ENCODE assay signal across 10 cellular contexts in genomic region chr20:63253438-63254236, GRCh38. TPM values are rescaled to one million over a fixed set of nuclear protein-coding genes. Genes with fewer than 3 reads are reported as not detected.
DNase-seq lines count a peak whose midpoint lies in the region; ATAC-seq, FAIRE-seq and TF ChIP-seq lines count a peak whose summit lies in the region.
"Had no signal": no experiment of that assay in that cellular context is flagged by ENCODE, and none has a peak within 500 bp of the region (broad histone marks: within the 10 kb centered on the region; RNA-seq: fewer than 3 reads in every experiment).

No MANE protein-coding gene starts in this region.

- H4K8ac ChIP-seq in H1 (ENCODE audit: extremely low read depth, insufficient read depth, low read length): peak overlapping the region; percentile 63; the same call in 1 of the 2 replicates

- no peaks in the 10 kb centered on the region; the same call in 1 of the 2 replicates for H3K79me1 ChIP-seq in H1 (ENCODE audit: low read depth, low read length)

- TF ChIP-seq EP300 in H1 (IDR thresholded peaks at IDR 0.05; ENCODE audit: borderline replicate concordance in 1 of 2, low read depth in 2 of 2, low read length in 2 of 2): no peak

- peak overlapping the region; percentile 78 for H3K18ac ChIP-seq in H1 (ENCODE audit: extremely low read depth, low read length)

- POLR2A ChIA-PET in HEK293 (lab: Yijun Ruan, JAX): interaction anchor here (1.1 kb wide), 1 partner anchor 30 kb away, joined by 6 read pairs; no protein-coding TSS in a partner anchor
- POLR2A ChIA-PET in H1 (lab: Charles Lee; ENCODE audit: partially characterized antibody): interaction anchor here (0.7 to 4.7 kb wide), 13 partner anchors 9 to 109 kb away, joined by 3 to 21 read pairs (median 4); partner anchors contain the start of genes ARFGAP1 and BIRC7

- peak overlapping the region; percentile 35; the same call in 1 of the 2 replicates for H2AFZ ChIP-seq in H1 (ENCODE audit: low read length)

- FAIRE-seq in H1 (lab: Jason Lieb, UNC): no peak

- peak overlapping the region; percentile 13 for H4K5ac ChIP-seq in H1 (ENCODE audit: insufficient read length, low read depth, low read length)

- H3K9me3 ChIP-seq in HEK293 (ENCODE audit: control insufficient read depth, insufficient read depth, low read depth, low read length): no peaks in the 10 kb centered on the region
- no peaks in the 10 kb centered on the region for H3K9me3 ChIP-seq in H1 (ENCODE audit: insufficient read depth in 2 of 2, low read depth in 1 of 2, low read length in 1 of 2)

- H2BK20ac ChIP-seq in H1 (ENCODE audit: low read length): no peak overlapping the region

- H3K27me3 ChIP-seq in H1 (replicated peaks in 1 of 4; ENCODE audit: control insufficient read depth in 3 of 4, extremely low read depth in 1 of 4, insufficient read depth in 3 of 4, low read length in 3 of 4): peaks cover 4 to 51% (median 40%) of the 10 kb centered on the region in 4 experiments
- peaks cover 33% of the 10 kb centered on the region for H3K27me3 ChIP-seq in rectal smooth muscle tissue (ENCODE audit: control insufficient read depth, insufficient read depth, low read length)

- H4K91ac ChIP-seq in H1 (replicated peaks; ENCODE audit: insufficient read length, low read length): peak overlapping the region; percentile 59

- H2AK5ac ChIP-seq in H1 (ENCODE audit: low read depth, low read length): no peak overlapping the region

- WGBS in H1 (ENCODE audit: extremely low coverage in 1 of 2, insufficient coverage in 1 of 2, insufficient read length in 1 of 2, insufficient replicate concordance in 2 of 2, low coverage in 1 of 2, low lambda C conversion rate in 2 of 2, missing lambda C conversion rate in 1 of 2), 2 experiments: 3% methylated on average over 44 of the region's 90 CpGs; no CpG with 5 or more reads in 1 of the 2 experiments

- no peaks in the 10 kb centered on the region for H3K36me3 ChIP-seq in HEK293 (ENCODE audit: control insufficient read depth in 2 of 2, insufficient read depth in 1 of 2, low read length in 2 of 2)
- H3K36me3 ChIP-seq in H1 (ENCODE audit: control insufficient read depth in 2 of 4, insufficient read depth in 4 of 4, low read length in 3 of 4): no peaks in the 10 kb centered on the region; a peak in 1 of 8 replicates
- H3K36me3 ChIP-seq in rectal smooth muscle tissue (ENCODE audit: control insufficient read depth, insufficient read depth, low read length): no peaks in the 10 kb centered on the region

- no peak overlapping the region for H2BK120ac ChIP-seq in H1 (replicated peaks; ENCODE audit: low read depth, low read length)

- peaks cover 0 to 4% of the 10 kb centered on the region in 2 experiments for H4K20me1 ChIP-seq in H1 (replicated peaks in 1 of 2; ENCODE audit: control insufficient read depth in 1 of 2, insufficient read depth in 2 of 2, low read length in 2 of 2)

- no peak overlapping the region for H3K23ac ChIP-seq in H1 (ENCODE audit: insufficient read length)

- peak in 1 of 2 experiments; percentile 82 for DNase-seq in H1 (ENCODE audit: low read depth in 1 of 2, low spot score in 2 of 2)
- DNase-seq in activated gamma-delta T cell (lab: John Stamatoyannopoulos, UW): no peak
- DNase-seq in NCI-H146 treated with DMSO at 0.1 percent for 48 hours (lab: John Stamatoyannopoulos, UW; ENCODE audit: unreplicated experiment): no peak
- DNase-seq: HCEC 1CT, kidney glomerular epithelial cell had no signal

- H2BK12ac ChIP-seq in H1 (ENCODE audit: low read depth, low read length): 0 out of 2 replicates have a peak overlapping the region, but pooled peaks have one; percentile 78

- no peak for ATAC-seq in HG03135 (IDR thresholded peaks at IDR 0.05; ENCODE audit: unreplicated experiment)

- H3K4me1 ChIP-seq in HEK293 (ENCODE audit: control insufficient read depth, insufficient read depth, low read length) (no peaks in the 10 kb centered on the region), H1 (replicated peaks in 1 of 4; ENCODE audit: control insufficient read depth in 3 of 4, insufficient read depth in 4 of 4, low read length in 3 of 4) (peaks cover 2 to 18% (median 15%) of the 10 kb centered on the region in 4 experiments), rectal smooth muscle tissue (ENCODE audit: control insufficient read depth, insufficient read depth, low read length) (no peaks in the 10 kb centered on the region)

- no peak; a peak in 1 of 4 replicates for TF ChIP-seq RAD21 in H1 (IDR thresholded peaks at IDR 0.05 in 1 of 2, conservative IDR thresholded peaks at IDR 0.05 in 1 of 2; ENCODE audit: low read depth in 2 of 2, low read length in 2 of 2)

- peak overlapping the region; percentile 10 for H3K4me3 ChIP-seq in HEK293 (ENCODE audit: low read depth, low read length)
- peak overlapping the region; percentile 36 to 67 (median 54) for H3K4me3 ChIP-seq in H1 (ENCODE audit: extremely low read depth in 1 of 4, insufficient read depth in 2 of 4, low read depth in 3 of 4, low read length in 4 of 4)
- H3K4me3 ChIP-seq in rectal smooth muscle tissue (ENCODE audit: low read length): peak overlapping the region; percentile 27
- H3K4me3 ChIP-seq: SK-N-MC had no signal

- no peak overlapping the region for H3K4ac ChIP-seq in H1 (replicated peaks; ENCODE audit: insufficient read length, low read depth, low read length)

- no peak overlapping the region for H2BK15ac ChIP-seq in H1 (ENCODE audit: low read length)

- H3K9ac ChIP-seq in H1 (replicated peaks in 1 of 4; ENCODE audit: extremely low read depth in 1 of 4, low read depth in 3 of 4, low read length in 3 of 4) (no peak overlapping the region), rectal smooth muscle tissue (ENCODE audit: low read length) (no peak overlapping the region)

- H3K23me2 ChIP-seq in H1 (ENCODE audit: low read depth, low read length): peaks cover 13% of the 10 kb centered on the region; the same call in 1 of the 2 replicates

- no peaks in the 10 kb centered on the region for H3K79me2 ChIP-seq in H1 (ENCODE audit: control insufficient read depth in 1 of 2, insufficient read depth in 2 of 2, low read length in 2 of 2)

- H3K27ac ChIP-seq in HEK293 (ENCODE audit: extremely low read depth, low read depth, low read length) (no peak overlapping the region), H1 (ENCODE audit: low read depth, low read length) (no peak overlapping the region), rectal smooth muscle tissue (ENCODE audit: low read depth, low read length) (no peak overlapping the region)
- H3K27ac ChIP-seq: SK-N-MC had no signal

- TF ChIP-seq CTCF in HEK293 (tag by site-specific recombination; IDR thresholded peaks at IDR 0.05): no peak
- TF ChIP-seq CTCF in H1 (IDR thresholded peaks at IDR 0.05; ENCODE audit: control extremely low read depth in 1 of 3, insufficient read depth in 1 of 3, low read depth in 1 of 3, low read length in 3 of 3): no peak

- peak overlapping the region; percentile 79 to 97 for H3K4me2 ChIP-seq in H1 (ENCODE audit: insufficient read depth in 1 of 2, low read depth in 2 of 2, low read length in 2 of 2)

- H3K14ac ChIP-seq in H1 (ENCODE audit: insufficient read length): no peak overlapping the region

- TF ChIP-seq POLR2A in H1 (IDR thresholded peaks at IDR 0.05; ENCODE audit: control extremely low read depth in 1 of 2, low read depth in 2 of 2, low read length in 2 of 2): no peak

- CTCF ChIA-PET in HEK293 (lab: Yijun Ruan, JAX) (interaction anchor here (0.7 to 4.1 kb wide), 5 partner anchors 12 to 223 kb away, joined by 3 to 53 read pairs (median 4); partner anchors contain the start of gene BIRC7), H1 (lab: Charles Lee; ENCODE audit: partially characterized antibody) (interaction anchor here (0.6 to 6.8 kb wide), 13 partner anchors 10 to 575 kb away, joined by 3 to 87 read pairs (median 5); partner anchors contain the start of gene BIRC7)

- H2BK5ac ChIP-seq in H1 (ENCODE audit: low read depth, low read length): peak overlapping the region; percentile 58; the same call in 1 of the 2 replicates

- H3K56ac ChIP-seq in H1 (replicated peaks; ENCODE audit: insufficient read length, low read depth, low read length): no peak overlapping the region

RNA-seq across cellular contexts. Expression of gene NKAIN4, which starts 0.6 kb away (rescaled TPM):
- 6.6 and 6.9 TPM in 2 replicates for total RNA-seq in H1 (2021; fragmentation: NEBNext Ultra II Directional; extraction: Animal tissue kit (Norgen Biotek cat#: 25700))
- 17.0 and 21.9 TPM in 2 replicates for polyA plus RNA-seq in H1 (2011; rRNA removed)
- polyA plus RNA-seq in H1 (2011; cell fraction: cytosol; rRNA removed): 13.2 TPM
- 27.5 TPM for polyA plus RNA-seq in H1 (2011; cell fraction: nucleus; rRNA removed)
- polyA plus RNA-seq in H1 (2012, experiment 1 of 2): 4.5 to 10.2 TPM (median 8.1 TPM) in 4 replicates
- polyA plus RNA-seq in H1 (2012, experiment 2 of 2): 6.7 TPM
- polyA plus RNA-seq in H1 (2013, experiment 1 of 2): 8.1 TPM
- polyA plus RNA-seq in H1 (2013, experiment 2 of 2): 5.9 TPM
- 5.3 and 5.5 TPM in 2 replicates for polyA minus RNA-seq in H1 (2011; rRNA and poly(A)+ RNA removed)
- 4.3 TPM for polyA minus RNA-seq in H1 (2011; cell fraction: cytosol; rRNA and poly(A)+ RNA removed)
- 7.0 TPM for polyA minus RNA-seq in H1 (2011; cell fraction: nucleus; rRNA and poly(A)+ RNA removed)
- total RNA-seq: LHCN-M2 had no signal

RNA-seq across cellular contexts. Expression of gene BIRC7, which starts 17.9 kb away (rescaled TPM):
- total RNA-seq in H1 (2021; fragmentation: NEBNext Ultra II Directional; extraction: Animal tissue kit (Norgen Biotek cat#: 25700)): 0.41 TPM in 1 of 2 replicates, not detected in the other
- polyA plus RNA-seq in H1 (2011; rRNA removed): 0.11 and 0.16 TPM in 2 replicates
- 0.16 TPM for polyA plus RNA-seq in H1 (2011; cell fraction: cytosol; rRNA removed)
- 0.77 TPM for polyA plus RNA-seq in H1 (2011; cell fraction: nucleus; rRNA removed)
- polyA plus RNA-seq in H1 (2012, experiment 1 of 2): 0.19 TPM in 1 of 4 replicates, not detected in the others
- polyA plus RNA-seq in H1 (2012, experiment 2 of 2): not detected
- polyA plus RNA-seq in H1 (2013, experiment 1 of 2): 0.06 TPM
- 0.06 TPM for polyA plus RNA-seq in H1 (2013, experiment 2 of 2)
- polyA minus RNA-seq in H1 (2011; rRNA and poly(A)+ RNA removed): not detected in 2 replicates
- not detected for polyA minus RNA-seq in H1 (2011; cell fraction: cytosol; rRNA and poly(A)+ RNA removed)
- not detected for polyA minus RNA-seq in H1 (2011; cell fraction: nucleus; rRNA and poly(A)+ RNA removed)
- total RNA-seq: LHCN-M2 had no signal

RNA-seq across cellular contexts. Expression of gene ARFGAP1, which starts 19.0 kb away (rescaled TPM):
- 93.0 and 100 TPM in 2 replicates for total RNA-seq in H1 (2021; fragmentation: NEBNext Ultra II Directional; extraction: Animal tissue kit (Norgen Biotek cat#: 25700))
- polyA plus RNA-seq in H1 (2011; rRNA removed): 93.7 and 136 TPM in 2 replicates
- 110 TPM for polyA plus RNA-seq in H1 (2011; cell fraction: cytosol; rRNA removed)
- 723 TPM for polyA plus RNA-seq in H1 (2011; cell fraction: nucleus; rRNA removed)
- 84.2 to 119 TPM (median 111 TPM) in 4 replicates for polyA plus RNA-seq in H1 (2012, experiment 1 of 2)
- polyA plus RNA-seq in H1 (2012, experiment 2 of 2): 65.8 TPM
- 59.7 TPM for polyA plus RNA-seq in H1 (2013, experiment 1 of 2)
- polyA plus RNA-seq in H1 (2013, experiment 2 of 2): 49.0 TPM
- polyA minus RNA-seq in H1 (2011; rRNA and poly(A)+ RNA removed): 37.5 and 49.1 TPM in 2 replicates
- 44.3 TPM for polyA minus RNA-seq in H1 (2011; cell fraction: cytosol; rRNA and poly(A)+ RNA removed)
- polyA minus RNA-seq in H1 (2011; cell fraction: nucleus; rRNA and poly(A)+ RNA removed): 123 TPM

RNA-seq across cellular contexts. Expression of gene YTHDF1, which starts 37.7 kb away (rescaled TPM):
- 66.0 and 66.1 TPM in 2 replicates for total RNA-seq in H1 (2021; fragmentation: NEBNext Ultra II Directional; extraction: Animal tissue kit (Norgen Biotek cat#: 25700))
- polyA plus RNA-seq in H1 (2011; rRNA removed): 32.8 and 38.3 TPM in 2 replicates
- 41.4 TPM for polyA plus RNA-seq in H1 (2011; cell fraction: cytosol; rRNA removed)
- 41.1 TPM for polyA plus RNA-seq in H1 (2011; cell fraction: nucleus; rRNA removed)
- 46.9 to 54.7 TPM (median 49.9 TPM) in 4 replicates for polyA plus RNA-seq in H1 (2012, experiment 1 of 2)
- 35.5 TPM for polyA plus RNA-seq in H1 (2012, experiment 2 of 2)
- 44.4 TPM for polyA plus RNA-seq in H1 (2013, experiment 1 of 2)
- polyA plus RNA-seq in H1 (2013, experiment 2 of 2): 44.2 TPM
- polyA minus RNA-seq in H1 (2011; rRNA and poly(A)+ RNA removed): 42.5 and 44.7 TPM in 2 replicates
- polyA minus RNA-seq in H1 (2011; cell fraction: cytosol; rRNA and poly(A)+ RNA removed): 40.8 TPM
- 22.0 TPM for polyA minus RNA-seq in H1 (2011; cell fraction: nucleus; rRNA and poly(A)+ RNA removed)

RNA-seq across cellular contexts. Expression of gene COL20A1, which starts 39.3 kb away (rescaled TPM):
- total RNA-seq in H1 (2021; fragmentation: NEBNext Ultra II Directional; extraction: Animal tissue kit (Norgen Biotek cat#: 25700)): 0.17 and 0.19 TPM in 2 replicates
- polyA plus RNA-seq in H1 (2011; rRNA removed): 0.21 and 0.61 TPM in 2 replicates
- 0.41 TPM for polyA plus RNA-seq in H1 (2011; cell fraction: cytosol; rRNA removed)
- polyA plus RNA-seq in H1 (2011; cell fraction: nucleus; rRNA removed): 5.9 TPM
- polyA plus RNA-seq in H1 (2012, experiment 1 of 2): 0.08 to 1.0 TPM (median 0.66 TPM) in 4 replicates
- 0.07 TPM for polyA plus RNA-seq in H1 (2012, experiment 2 of 2)
- 0.06 TPM for polyA plus RNA-seq in H1 (2013, experiment 1 of 2)
- polyA plus RNA-seq in H1 (2013, experiment 2 of 2): 0.06 TPM
- polyA minus RNA-seq in H1 (2011; rRNA and poly(A)+ RNA removed): 0.07 and 0.09 TPM in 2 replicates
- polyA minus RNA-seq in H1 (2011; cell fraction: cytosol; rRNA and poly(A)+ RNA removed): 0.37 TPM
- polyA minus RNA-seq in H1 (2011; cell fraction: nucleus; rRNA and poly(A)+ RNA removed): 1.9 TPM

Comparison
In these comparisons a context has a peak if more than half of its experiments do, and no peak if none do; other contexts are left out.
1. Of the 6 proteins assayed by ChIP-seq in both HEK293 and H1: peak only in HEK293: SP2; only in H1: none; in both: none; in neither: 5.